ENCODE assay signal across 15 cellular contexts in genomic region chr20:58014628-58015315, GRCh38.
DNase-seq lines count a peak whose midpoint lies in the region; ATAC-seq and TF ChIP-seq lines count a peak whose summit lies in the region.
"Had no signal": no experiment of that assay in that cellular context is flagged by ENCODE, and none has a peak within 500 bp of the region (broad histone marks: within the 10 kb centered on the region; RNA-seq: fewer than 3 reads in every experiment).

No MANE protein-coding gene starts in this region.

- no peak overlapping the region for H3K27ac Mint-ChIP-seq in activated T-helper 17 cell treated with anti-CD3 and anti-CD28 coated beads, Interleukin-2, amount 50 U/mL, for 72 hours
- H3K27ac Mint-ChIP-seq in GM23338: no peak overlapping the region

- H3K27ac ChIP-seq in GM23338 (ENCODE audit: low read depth): no peak overlapping the region
- H3K27ac ChIP-seq: heart right ventricle, lower lobe of right lung had no signal

- peaks cover 5% of the 10 kb centered on the region; the same call in 1 of the 2 replicates for H3K4me1 ChIP-seq in GM23338 (ENCODE audit: insufficient read depth)

- no peaks in the 10 kb centered on the region for H4K20me1 ChIP-seq in GM23338 (replicated peaks; ENCODE audit: insufficient read depth)

- peaks cover 13% of the 10 kb centered on the region for H3K27me3 Mint-ChIP-seq in activated T-helper 17 cell treated with anti-CD3 and anti-CD28 coated beads, Interleukin-2, amount 50 U/mL, for 72 hours
- H3K27me3 Mint-ChIP-seq in GM23338 (ENCODE audit: insufficient read depth, low read depth, poor library complexity): peaks cover 10% of the 10 kb centered on the region

- H3K4me1 Mint-ChIP-seq in activated T-helper 17 cell treated with anti-CD3 and anti-CD28 coated beads, Interleukin-2, amount 50 U/mL, for 72 hours: no peaks in the 10 kb centered on the region
- H3K4me1 Mint-ChIP-seq in GM23338: peaks cover 9% of the 10 kb centered on the region

- peak; percentile 58 to 60 for ATAC-seq in activated CD4-positive, CD25-positive, alpha-beta regulatory T cell treated with anti-CD3 and anti-CD28 coated beads, Interleukin-2, amount 50 U/mL, for 24 hours
- peak; percentile 87 for ATAC-seq in activated T-helper 17 cell treated with anti-CD3 and anti-CD28 coated beads, Interleukin-2, amount 50 U/mL, for 72 hours (replicated peaks)
- ATAC-seq in GM23338: no peak
- ATAC-seq in HG03432 (IDR thresholded peaks at IDR 0.05; ENCODE audit: unreplicated experiment): no peak
- no peak for ATAC-seq in GM19324 (IDR thresholded peaks at IDR 0.05; ENCODE audit: low FRiP score, unreplicated experiment)
- ATAC-seq: heart right ventricle, lower lobe of right lung had no signal

- TF ChIP-seq CTCF in GM23338 (conservative IDR thresholded peaks at IDR 0.05; ENCODE audit: low read depth in 2 of 2): no peak

- no peaks in the 10 kb centered on the region for H3K79me2 ChIP-seq in GM23338 (replicated peaks; ENCODE audit: insufficient read depth)

- no peak overlapping the region for H3K4me3 Mint-ChIP-seq in activated T-helper 17 cell treated with anti-CD3 and anti-CD28 coated beads, Interleukin-2, amount 50 U/mL, for 72 hours
- H3K4me3 Mint-ChIP-seq in GM23338: no peak overlapping the region

- no peaks in the 10 kb centered on the region for H3K36me3 ChIP-seq in GM23338 (ENCODE audit: insufficient read depth)
- H3K36me3 ChIP-seq: heart right ventricle, lower lobe of right lung had no signal

- no peak overlapping the region for H2AFZ ChIP-seq in GM23338

- DNase-seq in activated CD4-positive, CD25-positive, alpha-beta regulatory T cell treated with anti-CD3 and anti-CD28 coated beads, Interleukin-2, amount 50 U/mL, for 72 hours: no peak
- DNase-seq in HT1080 (ENCODE audit: low read depth): peak; percentile 93
- peak; percentile 82 for DNase-seq in left kidney (ENCODE audit: low read depth, low spot score)
- DNase-seq in GM23338 (ENCODE audit: low spot score): no peak
- DNase-seq: 8988T; activated CD4-positive, alpha-beta T cell treated with anti-CD3 and anti-CD28 coated beads, Interleukin-2, amount 50 U/mL, for 48 hours; heart right ventricle; lower lobe of right lung; occipital lobe; trophoblast cell had no signal

- H3K4me2 ChIP-seq in GM23338: no peak overlapping the region
- H3K4me2 ChIP-seq: smooth muscle cell had no signal

- no peak overlapping the region for H3K4me3 ChIP-seq in GM23338
- H3K4me3 ChIP-seq: heart right ventricle, lower lobe of right lung, smooth muscle cell had no signal

- no peaks in the 10 kb centered on the region for H3K9me3 Mint-ChIP-seq in activated T-helper 17 cell treated with anti-CD3 and anti-CD28 coated beads, Interleukin-2, amount 50 U/mL, for 72 hours
- H3K9me3 Mint-ChIP-seq in GM23338: peaks cover 4% of the 10 kb centered on the region

- no peaks in the 10 kb centered on the region for H3F3A ChIP-seq in GM23338 (replicated peaks; ENCODE audit: low read depth)

- H3K9me2 ChIP-seq in GM23338 (ENCODE audit: insufficient read depth): no peaks in the 10 kb centered on the region

- H3K27me3 ChIP-seq in GM23338 (ENCODE audit: insufficient read depth): no peaks in the 10 kb centered on the region

- no peaks in the 10 kb centered on the region for H3K36me3 Mint-ChIP-seq in activated T-helper 17 cell treated with anti-CD3 and anti-CD28 coated beads, Interleukin-2, amount 50 U/mL, for 72 hours (ENCODE audit: low read depth)
- H3K36me3 Mint-ChIP-seq in GM23338 (ENCODE audit: low read depth): no peaks in the 10 kb centered on the region

TF ChIP-seq in GM23338, 12 proteins besides CTCF, POLR2A, EP300 and RAD21 (continues in another document):
- no peak for TF ChIP-seq STAT1 (IDR thresholded peaks at IDR 0.05; ENCODE audit: unreplicated experiment)
- no peak for TF ChIP-seq EZH2 (IDR thresholded peaks at IDR 0.05; ENCODE audit: low read depth, unreplicated experiment)
- no peak for TF ChIP-seq EZH2phosphoT487 (IDR thresholded peaks at IDR 0.05; ENCODE audit: unreplicated experiment)
- TF ChIP-seq JUNB (IDR thresholded peaks at IDR 0.05; ENCODE audit: unreplicated experiment): no peak
- TF ChIP-seq ZNF114 (CRISPR knock-in tag; IDR thresholded peaks at IDR 0.05): no peak
- no peak for TF ChIP-seq ZNF331 (CRISPR knock-in tag; IDR thresholded peaks at IDR 0.05; ENCODE audit: low read depth)
- TF ChIP-seq REST (IDR thresholded peaks at IDR 0.05; ENCODE audit: unreplicated experiment): no peak
- TF ChIP-seq NANOG (IDR thresholded peaks at IDR 0.05; ENCODE audit: borderline replicate concordance): no peak
- TF ChIP-seq, protein P1, sequence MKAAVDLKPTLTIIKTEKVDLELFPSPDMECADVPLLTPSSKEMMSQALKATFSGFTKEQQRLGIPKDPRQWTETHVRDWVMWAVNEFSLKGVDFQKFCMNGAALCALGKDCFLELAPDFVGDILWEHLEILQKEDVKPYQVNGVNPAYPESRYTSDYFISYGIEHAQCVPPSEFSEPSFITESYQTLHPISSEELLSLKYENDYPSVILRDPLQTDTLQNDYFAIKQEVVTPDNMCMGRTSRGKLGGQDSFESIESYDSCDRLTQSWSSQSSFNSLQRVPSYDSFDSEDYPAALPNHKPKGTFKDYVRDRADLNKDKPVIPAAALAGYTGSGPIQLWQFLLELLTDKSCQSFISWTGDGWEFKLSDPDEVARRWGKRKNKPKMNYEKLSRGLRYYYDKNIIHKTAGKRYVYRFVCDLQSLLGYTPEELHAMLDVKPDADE (IDR thresholded peaks at IDR 0.05): no peak

Comparison
In these comparisons a context has a peak if more than half of its experiments do, and no peak if none do; other contexts are left out.
1. ATAC-seq: peak in activated CD4-positive, CD25-positive, alpha-beta regulatory T cell treated with anti-CD3 and anti-CD28 coated beads, Interleukin-2, amount 50 U/mL, for 24 hours (2 of 2) and activated T-helper 17 cell treated with anti-CD3 and anti-CD28 coated beads, Interleukin-2, amount 50 U/mL, for 72 hours (single experiment); none in GM23338 (single experiment), HG03432 (single experiment) and GM19324 (single experiment).
2. DNase-seq: peak in HT1080 (single experiment) and left kidney (single experiment); none in activated CD4-positive, CD25-positive, alpha-beta regulatory T cell treated with anti-CD3 and anti-CD28 coated beads, Interleukin-2, amount 50 U/mL, for 72 hours (single experiment) and GM23338 (single experiment).